31 cellular contexts compared by ENCODE assay signal in the genomic region with DNA sequence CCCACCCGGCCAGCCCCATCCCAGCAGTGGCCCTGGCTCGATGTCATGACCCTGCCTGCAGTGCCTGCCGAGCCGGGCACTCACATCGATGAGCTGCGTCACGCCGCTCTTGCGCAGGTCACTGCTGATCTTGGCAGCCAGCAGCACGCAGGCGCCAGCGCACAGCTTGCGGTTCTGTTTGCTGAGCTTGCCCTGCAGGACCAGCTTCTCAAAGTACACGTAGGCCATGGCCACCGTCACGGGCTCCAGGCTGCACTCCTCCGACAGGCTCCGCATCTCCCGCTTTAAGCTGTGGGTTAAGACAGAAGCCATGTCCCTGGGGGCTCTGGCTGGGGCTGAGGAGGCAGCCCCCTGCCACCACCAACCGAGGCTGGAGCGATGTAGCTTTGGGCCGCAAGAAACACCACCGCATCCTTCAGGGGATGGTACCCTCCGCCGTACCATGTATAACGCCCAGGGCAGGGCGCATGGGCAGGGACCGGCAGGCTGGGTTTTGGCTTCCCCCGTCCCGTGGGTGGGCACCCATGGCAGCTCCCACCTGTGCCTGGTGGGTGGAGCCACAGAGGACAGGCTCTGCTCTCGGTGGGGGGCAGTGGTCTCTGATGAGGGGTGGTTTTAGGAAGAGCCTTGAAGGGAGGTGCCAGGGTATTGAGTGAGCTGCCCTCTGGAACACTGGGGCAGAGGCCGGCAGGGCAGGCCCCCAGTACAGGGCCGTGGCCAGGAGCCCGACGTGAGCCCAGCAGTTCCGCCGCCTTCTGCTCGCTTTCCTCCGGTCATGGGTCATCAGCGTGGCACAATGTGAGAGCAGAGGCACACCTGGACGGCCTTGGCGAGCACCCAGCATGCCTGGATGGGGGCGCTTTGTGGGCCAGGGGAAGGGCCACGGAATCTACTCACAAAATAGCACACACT. TPM values are rescaled to one million over a fixed set of nuclear protein-coding genes. Genes with fewer than 3 reads are reported as not detected.
DNase-seq lines count a peak whose midpoint lies in the region; FAIRE-seq and TF ChIP-seq lines count a peak whose summit lies in the region.
"Had no signal": no experiment of that assay in that cellular context is flagged by ENCODE, and none has a peak within 500 bp of the region (broad histone marks: within the 10 kb centered on the region; RNA-seq: fewer than 3 reads in every experiment).

No MANE protein-coding gene starts in this region.

- H3K27ac Mint-ChIP-seq in nephron progenitor cell (peak overlapping the region; percentile 36), chondrocyte (ENCODE audit: unreplicated experiment) (no peak overlapping the region)
- H3K27ac Mint-ChIP-seq: activated CD8-positive, alpha-beta T cell treated with anti-CD3 and anti-CD28 coated beads, Interleukin-2, amount 10 ng/mL, durations not matched to agents 7 days and 5 days; T-cell; type B pancreatic cell had no signal

- no peak overlapping the region for H3K4me3 ChIP-seq in LNCaP clone FGC (ENCODE audit: low read depth, low read length)
- H3K4me3 ChIP-seq: adrenal gland, colonic mucosa, lower lobe of right lung, SJSA1, smooth muscle cell had no signal

- no peak for TF ChIP-seq POLR2A in GM12891 (IDR thresholded peaks at IDR 0.05; ENCODE audit: low read depth, low read length)

- H3K27ac ChIP-seq in angular gyrus (ENCODE audit: low read depth, low read length), result peak overlapping the region; percentile 65
- H3K27ac ChIP-seq: adrenal gland, colonic mucosa, lower lobe of right lung, SJSA1 had no signal

- DNase-seq in GM12891 (ENCODE audit: insufficient read length, low spot score) (no peak), LNCaP clone FGC (ENCODE audit: low read depth) (peak; percentile 88), nephron progenitor cell (no peak), iPS-NIHi11 (ENCODE audit: low spot score) (no peak), T-helper 9 cell (no peak), chondrocyte (ENCODE audit: low spot score) (no peak)
- DNase-seq: activated CD4-positive, alpha-beta T cell treated with anti-CD3 and anti-CD28 coated beads for 1 hour; activated CD8-positive, alpha-beta T cell treated with anti-CD3 and anti-CD28 coated beads, Interleukin-2, amount 10 ng/mL, durations not matched to agents 7 days and 5 days; activated effector memory CD4-positive, alpha-beta T cell treated with Interleukin-2 at 50 U/mL for 16 hours; colonic mucosa; effector memory CD4-positive, alpha-beta T cell; erythroblast; GF-D8; head of caudate nucleus; kidney; lower lobe of right lung; natural killer cell; NCI-H1092; NCI-H187 treated with DMSO at 0.1 percent for 48 hours; NCI-H526 treated with DMSO at 0.1 percent for 48 hours; stimulated activated CD4-positive, alpha-beta T cell treated with anti-CD3 and anti-CD28 coated beads, Interleukin-1b, Interleukin-23, amount 100 ng/mL, for 48 hours; stimulated activated CD8-positive, alpha-beta memory T cell treated with anti-CD3 and anti-CD28 coated beads, Interleukin-4, amount 100 ng/mL, for 48 hours; T-cell had no signal

- H3K27me3 Mint-ChIP-seq in nephron progenitor cell (ENCODE audit: low read depth, poor library complexity), result peaks cover 4% of the 10 kb centered on the region
- no peaks in the 10 kb centered on the region for H3K27me3 Mint-ChIP-seq in chondrocyte (ENCODE audit: low read depth)
- H3K27me3 Mint-ChIP-seq: T-cell, type B pancreatic cell had no signal

- H3K4me1 Mint-ChIP-seq in nephron progenitor cell, result peaks cover 28% of the 10 kb centered on the region
- H3K4me1 Mint-ChIP-seq in chondrocyte (ENCODE audit: low read depth), result peaks cover 20% of the 10 kb centered on the region

- no peak for FAIRE-seq in GM12891 (lab: Jason Lieb, UNC)
- FAIRE-seq: kidney had no signal

- H3K9me3 Mint-ChIP-seq in nephron progenitor cell, result no peaks in the 10 kb centered on the region
- no peaks in the 10 kb centered on the region for H3K9me3 Mint-ChIP-seq in chondrocyte (ENCODE audit: low read depth)
- H3K9me3 Mint-ChIP-seq: natural killer cell, T-cell, type B pancreatic cell had no signal

- TF ChIP-seq CTCF in LNCaP clone FGC (IDR thresholded peaks at IDR 0.05; ENCODE audit: control insufficient read depth, extremely low read depth, insufficient read depth), result no peak
- no peak for TF ChIP-seq CTCF in nephron progenitor cell (IDR thresholded peaks at IDR 0.05)
- no peak for TF ChIP-seq CTCF in chondrocyte (IDR thresholded peaks at IDR 0.05)

- H3K4me3 Mint-ChIP-seq in nephron progenitor cell (no peak overlapping the region), chondrocyte (ENCODE audit: unreplicated experiment) (no peak overlapping the region)
- H3K4me3 Mint-ChIP-seq: activated CD8-positive, alpha-beta T cell treated with anti-CD3 and anti-CD28 coated beads, Interleukin-2, amount 10 ng/mL, durations not matched to agents 7 days and 5 days; natural killer cell; T-cell; type B pancreatic cell had no signal

- H3K36me3 Mint-ChIP-seq in nephron progenitor cell (ENCODE audit: low read depth) (peaks cover 31% of the 10 kb centered on the region), chondrocyte (ENCODE audit: low read depth) (peaks cover 12% of the 10 kb centered on the region)
- H3K36me3 Mint-ChIP-seq: natural killer cell had no signal

TF ChIP-seq in GM12891, 5 proteins besides CTCF, POLR2A, EP300 and RAD21:
- peak; percentile 51; the same call in 1 of the 2 replicates for TF ChIP-seq POLR2AphosphoS5 (IDR thresholded peaks at IDR 0.05; ENCODE audit: low read depth, low read length)
- TF ChIP-seq TAF1 (IDR thresholded peaks at IDR 0.05; ENCODE audit: low read depth, low read length), result no peak

RNA-seq across cellular contexts. Expression of gene RPS21, which starts 4.5 kb away (rescaled TPM):
- 7,261 TPM for polyA plus RNA-seq in GM12891 (2012; ENCODE audit: low read depth, missing spikeins)
- total RNA-seq in chondrocyte, result 830 to 911 TPM (median 873 TPM) in 3 replicates

RNA-seq across cellular contexts. Expression of gene CABLES2, which starts 15.7 kb away (rescaled TPM):
- polyA plus RNA-seq in GM12891 (2012; ENCODE audit: low read depth, missing spikeins), result 4.9 TPM
- total RNA-seq in chondrocyte, result 6.4 to 7.8 TPM (median 6.5 TPM) in 3 replicates

RNA-seq across cellular contexts. Expression of gene LAMA5, which starts 24.3 kb away (rescaled TPM):
- polyA plus RNA-seq in GM12891 (2012; ENCODE audit: low read depth, missing spikeins), result 1.3 TPM
- 156 to 368 TPM (median 355 TPM) in 3 replicates for total RNA-seq in chondrocyte

RNA-seq across cellular contexts. Expression of gene RBBP8NL, which starts 35.9 kb away (rescaled TPM):
- polyA plus RNA-seq in GM12891 (2012; ENCODE audit: low read depth, missing spikeins), result not detected
- not detected in 3 replicates for total RNA-seq in chondrocyte
- total RNA-seq: activated CD8-positive, alpha-beta T cell treated with anti-CD3 and anti-CD28 coated beads, Interleukin-2, amount 10 ng/mL, durations not matched to agents 7 days and 5 days; adrenal gland; natural killer cell; osteocyte; renal cortical epithelial cell; SJSA1; T-cell had no signal
- polyA plus RNA-seq: adrenal gland, BJ, smooth muscle cell had no signal
